Comparison of ENCODE assay signal across 18 cellular contexts in genomic region chr16:88678224-88678979, GRCh38.
"Had no signal": no experiment of that assay in that cellular context is flagged by ENCODE, and none has a peak within 500 bp of the region (broad histone marks: within the 10 kb centered on the region; RNA-seq: fewer than 3 reads in every experiment).

No MANE protein-coding gene starts in this region.

- DNase-seq: activated CD4-positive, CD25-positive, alpha-beta regulatory T cell treated with anti-CD3 and anti-CD28 coated beads, Interleukin-2, amount 50 U/mL, for 72 hours; activated naive CD4-positive, alpha-beta T cell treated with Interleukin-2 at 50 U/mL for 16 hours; activated T-cell treated with anti-CD3 and anti-CD28 coated beads for 4 hours; brain microvascular endothelial cell; hippocampal formation; nucleus accumbens; stimulated activated CD4-positive, alpha-beta T cell treated with anti-CD3 and anti-CD28 coated beads, Interleukin-12 subunit alpha, Interleukin-12 subunit beta, amount 100 ng/mL, for 4 hours; stimulated activated CD4-positive, alpha-beta T cell treated with anti-CD3 and anti-CD28 coated beads, Interleukin-2, amount 100 ng/mL, for 24 hours; stomach; T1000; testis; upper lobe of right lung had no signal

- H3K27me3 ChIP-seq: brain microvascular endothelial cell, testis had no signal

- H3K4me3 ChIP-seq: coronary artery, esophagus muscularis mucosa, prostate gland, stomach, testis, upper lobe of right lung had no signal

- H3K27ac Mint-ChIP-seq: natural killer cell treated with Interleukin-12 subunit alpha and Interleukin-12 subunit beta and Interleukin-15 and Interleukin-18, amount 100 ng/mL, for 72 hours had no signal

- H3K36me3 ChIP-seq: brain microvascular endothelial cell, prostate gland, upper lobe of right lung had no signal

- H3K27me3 Mint-ChIP-seq: central memory CD8-positive, alpha-beta T cell; natural killer cell treated with Interleukin-12 subunit alpha and Interleukin-12 subunit beta and Interleukin-15 and Interleukin-18, amount 100 ng/mL, for 72 hours had no signal

- ATAC-seq: natural killer cell treated with Interleukin-12 subunit alpha and Interleukin-12 subunit beta and Interleukin-15 and Interleukin-18, amount 100 ng/mL, for 72 hours; sciatic nerve; upper lobe of right lung had no signal

- H3K4me3 Mint-ChIP-seq: central memory CD8-positive, alpha-beta T cell; natural killer cell treated with Interleukin-12 subunit alpha and Interleukin-12 subunit beta and Interleukin-15 and Interleukin-18, amount 100 ng/mL, for 72 hours had no signal

- H3K36me3 Mint-ChIP-seq: natural killer cell treated with Interleukin-12 subunit alpha and Interleukin-12 subunit beta and Interleukin-15 and Interleukin-18, amount 100 ng/mL, for 72 hours had no signal

- H3K9me3 ChIP-seq: esophagus muscularis mucosa, prostate gland, stomach, testis, upper lobe of right lung had no signal

- H3K27ac ChIP-seq: brain microvascular endothelial cell, coronary artery, esophagus muscularis mucosa, prostate gland, stomach, testis, upper lobe of right lung had no signal

- H3K4me1 ChIP-seq: prostate gland, testis had no signal
